In genomic region chr18:3816601-3817363, GRCh38 we compare ENCODE assay signal across 11 cellular contexts.
DNase-seq lines count a peak whose midpoint lies in the region; ATAC-seq, FAIRE-seq and TF ChIP-seq lines count a peak whose summit lies in the region.
"Had no signal": no experiment of that assay in that cellular context is flagged by ENCODE, and none has a peak within 500 bp of the region (broad histone marks: within the 10 kb centered on the region; RNA-seq: fewer than 3 reads in every experiment).

No MANE protein-coding gene starts in this region.

- no peak overlapping the region for H3K9ac ChIP-seq in keratinocyte (ENCODE audit: control insufficient read depth, extremely low read depth, insufficient read depth, low read length)
- H3K9ac ChIP-seq: KMS-11 had no signal

- no peaks in the 10 kb centered on the region for H4K20me1 ChIP-seq in keratinocyte (ENCODE audit: control insufficient read depth, extremely low read depth, insufficient read depth, low read length)

- peaks cover 49% of the 10 kb centered on the region for H3K4me1 ChIP-seq in A673 (ENCODE audit: insufficient read depth, low read length, poor library complexity, severe bottlenecking)
- H3K4me1 ChIP-seq in keratinocyte (ENCODE audit: control insufficient read depth, extremely low read depth, insufficient read depth, low read length): peaks cover 10% of the 10 kb centered on the region

- no peaks in the 10 kb centered on the region for H3K27me3 ChIP-seq in A673 (replicated peaks; ENCODE audit: insufficient read depth, low read depth, low read length, poor library complexity)
- H3K27me3 ChIP-seq in keratinocyte (ENCODE audit: control insufficient read depth, extremely low read depth, insufficient read depth, low read length): no peaks in the 10 kb centered on the region

- no TSS peak for BruUV-seq in A673 (replicated peaks; lab: Mats Ljungman, UMichigan)

- peak overlapping the region; percentile 28 for H3K4me2 ChIP-seq in keratinocyte (ENCODE audit: control insufficient read depth, extremely low read depth, insufficient read depth, low read depth, low read length)
- H3K4me2 ChIP-seq: KMS-11 had no signal

- H3K36me3 ChIP-seq in A673 (ENCODE audit: insufficient read depth, low read length, poor library complexity, severe bottlenecking) (peaks cover 31% of the 10 kb centered on the region), keratinocyte (ENCODE audit: control insufficient read depth in 2 of 2, extremely low read depth in 1 of 2, insufficient read depth in 2 of 2, low read length in 2 of 2) (no peaks in the 10 kb centered on the region)

- H3K27ac ChIP-seq in A673 (ENCODE audit: low read depth, low read length, poor library complexity, severe bottlenecking) (peak overlapping the region; percentile 65), keratinocyte (ENCODE audit: control insufficient read depth, insufficient read depth, low read length) (peak overlapping the region; percentile 45)
- H3K27ac ChIP-seq: KMS-11 had no signal

- CTCF ChIA-PET in A673 (lab: Charles Lee): no interaction called here

- POLR2A ChIA-PET in A673 (lab: Charles Lee; ENCODE audit: low non-redundant PET): interaction anchor here (0.6 to 0.8 kb wide), 2 partner anchors 46 to 587 kb away, joined by 3 to 5 read pairs; no protein-coding TSS in a partner anchor

- H2AFZ ChIP-seq in keratinocyte (ENCODE audit: control insufficient read depth, low read length): no peak overlapping the region

- H3K9me1 ChIP-seq in keratinocyte (ENCODE audit: control insufficient read depth, extremely low read depth, insufficient read depth, low read length): no peaks in the 10 kb centered on the region

- ATAC-seq in HG02678 (IDR thresholded peaks at IDR 0.05; ENCODE audit: unreplicated experiment): no peak
- ATAC-seq: CD8-positive, alpha-beta T cell had no signal

- no peaks in the 10 kb centered on the region for H3K9me3 ChIP-seq in A673 (ENCODE audit: low read depth, low read length, poor library complexity, severe bottlenecking)
- H3K9me3 ChIP-seq in keratinocyte (ENCODE audit: control insufficient read depth, low read depth, low read length): no peaks in the 10 kb centered on the region

- peak; percentile 74 for FAIRE-seq in keratinocyte (lab: Jason Lieb, UNC)

- dilution Hi-C loops in keratinocyte (cut with MboI; ENCODE audit: extremely low pct_ligation_motif_present, low sequenced_read_pairs): no loop called here

- intact Hi-C loops in A673 (cut with micrococcal nuclease; ENCODE audit: unreplicated experiment) (no loop called here), posterior vena cava (cut with DNase I) (no loop called here)

- DNase-seq in A673 (ENCODE audit: low spot score) (peak; percentile 58), HFF-Myc (ENCODE audit: extremely low read depth, low read depth) (peak; percentile 49), amniotic stem cell (lab: John Stamatoyannopoulos, UW) (peak; percentile 55), keratinocyte (ENCODE audit: low read depth, low spot score) (peak; percentile 40), posterior vena cava (ENCODE audit: low spot score) (no peak)
- DNase-seq in activated T-cell treated with anti-CD3 and anti-CD28 coated beads, Interleukin-2, amount 50 U/mL, for 1 hour: no peak
- DNase-seq in activated effector memory CD4-positive, alpha-beta T cell treated with Interleukin-2 at 50 U/mL for 16 hours: no peak
- DNase-seq: CD8-positive, alpha-beta T cell; stimulated activated CD4-positive, alpha-beta T cell treated with anti-CD3 and anti-CD28 coated beads, Interleukin-4, amount 100 ng/mL, for 4 hours had no signal

- TF ChIP-seq CTCF in A673 (conservative IDR thresholded peaks at IDR 0.05; ENCODE audit: low read depth, low read length) (no peak), HFF-Myc (IDR thresholded peaks at IDR 0.05; ENCODE audit: low read depth, low read length, missing control alignments) (no peak), keratinocyte (optimal IDR thresholded peaks at IDR 0.05 in 1 of 3, IDR thresholded peaks at IDR 0.05 in 1 of 3, conservative IDR thresholded peaks at IDR 0.05 in 1 of 3; ENCODE audit: extremely low read depth in 1 of 3, insufficient read depth in 2 of 3, low read length in 3 of 3) (no peak)

- no peak overlapping the region for H3K4me3 ChIP-seq in A673 (ENCODE audit: low read depth, low read length, poor library complexity, severe bottlenecking)
- no peak overlapping the region for H3K4me3 ChIP-seq in HFF-Myc (replicated peaks; ENCODE audit: low read depth, low read length)
- no peak overlapping the region for H3K4me3 ChIP-seq in keratinocyte (ENCODE audit: control insufficient read depth in 2 of 3, extremely low read depth in 1 of 3, insufficient read depth in 2 of 3, low read depth in 1 of 3, low read length in 3 of 3)

- no peaks in the 10 kb centered on the region for H3K79me2 ChIP-seq in keratinocyte (ENCODE audit: control insufficient read depth, insufficient read depth, low read length)

Comparison
In these comparisons a context has a peak if more than half of its experiments do, and no peak if none do; other contexts are left out.
1. DNase-seq: peak in A673 (single experiment), HFF-Myc (single experiment), amniotic stem cell (single experiment) and keratinocyte (single experiment); none in activated T-cell treated with anti-CD3 and anti-CD28 coated beads, Interleukin-2, amount 50 U/mL, for 1 hour (single experiment), activated effector memory CD4-positive, alpha-beta T cell treated with Interleukin-2 at 50 U/mL for 16 hours (single experiment) and posterior vena cava (single experiment).